ENCODE assay signal across 25 cellular contexts in the genomic region with DNA sequence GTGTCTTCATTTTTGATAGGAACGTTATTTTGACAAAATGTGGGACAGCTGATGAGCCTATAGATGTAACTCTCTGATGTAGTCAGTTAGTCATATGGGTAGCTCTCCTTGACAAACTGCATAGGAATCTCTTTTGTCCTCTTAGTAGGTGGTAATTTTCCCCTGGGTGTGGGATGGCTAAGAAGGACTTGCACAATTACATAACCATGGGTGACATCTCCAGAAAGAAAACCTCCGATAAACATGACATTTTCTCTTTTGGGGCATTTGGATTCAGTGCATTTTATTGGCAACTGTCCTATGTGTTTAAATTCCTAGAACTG. TPM values are rescaled to one million over a fixed set of nuclear protein-coding genes. Genes with fewer than 3 reads are reported as not detected.
A peak's percentile ranks its signal among the peaks of the same experiment; 100 is the strongest.
DNase-seq lines count a peak whose midpoint lies in the region; ATAC-seq, FAIRE-seq and TF ChIP-seq lines count a peak whose summit lies in the region.
"Had no signal": no experiment of that assay in that cellular context is flagged by ENCODE, and none has a peak within 500 bp of the region (broad histone marks: within the 10 kb centered on the region; RNA-seq: fewer than 3 reads in every experiment).

No MANE protein-coding gene starts in this region.

- H3K4me1 ChIP-seq in HCT116 (ENCODE audit: control insufficient read depth in 1 of 2, insufficient read depth in 2 of 2, low read length in 2 of 2) = peaks cover 3 to 6% of the 10 kb centered on the region in 2 experiments; a peak in 2 of 4 replicates
- H3K4me1 ChIP-seq in SJSA1 (replicated peaks) = peaks cover 40% of the 10 kb centered on the region
- H3K4me1 ChIP-seq in spleen = peaks cover 0 to 3% (median under 1%) of the 10 kb centered on the region in 6 donors
- no peaks in the 10 kb centered on the region for H3K4me1 ChIP-seq in OCI-LY7 (ENCODE audit: insufficient read depth, low read length, poor library complexity, severe bottlenecking)

- no peak for TF ChIP-seq CTCF in HCT116 (IDR thresholded peaks at IDR 0.05 in 2 of 3, conservative IDR thresholded peaks at IDR 0.05 in 1 of 3; ENCODE audit: borderline replicate concordance in 1 of 3, insufficient read depth in 1 of 3, low read depth in 2 of 3, low read length in 2 of 3)
- TF ChIP-seq CTCF in fibroblast of mammary gland (conservative IDR thresholded peaks at IDR 0.05; ENCODE audit: control insufficient read depth, insufficient read depth, low read depth, low read length) = no peak
- no peak for TF ChIP-seq CTCF in spleen (IDR thresholded peaks at IDR 0.05 in 8 of 11, conservative IDR thresholded peaks at IDR 0.05 in 3 of 11)
- TF ChIP-seq CTCF in GM10266 (IDR thresholded peaks at IDR 0.05; ENCODE audit: control insufficient read depth, insufficient read depth, low read depth, missing control alignments) = no peak
- no peak for TF ChIP-seq CTCF in OCI-LY7 (conservative IDR thresholded peaks at IDR 0.05; ENCODE audit: low read length)

- no peak for TF ChIP-seq POLR2A in HCT116 (IDR thresholded peaks at IDR 0.05; ENCODE audit: borderline replicate concordance, extremely low read depth, insufficient read depth, insufficient read length)
- no peak for TF ChIP-seq POLR2A in spleen (IDR thresholded peaks at IDR 0.05)

- H2AFZ ChIP-seq in HCT116 (ENCODE audit: low read depth, low read length, poor library complexity, severe bottlenecking) (peak overlapping the region; percentile 14), OCI-LY7 (ENCODE audit: low read length) (no peak overlapping the region)

- H3K36me3 ChIP-seq in HCT116 (ENCODE audit: control insufficient read depth in 1 of 2, insufficient read depth in 2 of 2, low read length in 2 of 2) (no peaks in the 10 kb centered on the region), SJSA1 (no peaks in the 10 kb centered on the region), spleen (no peaks in the 10 kb centered on the region), OCI-LY7 (ENCODE audit: insufficient read depth, low read length) (no peaks in the 10 kb centered on the region)

- H3K4me3 ChIP-seq in HCT116 (replicated peaks in 1 of 2; ENCODE audit: low read depth in 1 of 2, low read length in 2 of 2) (no peak overlapping the region), SJSA1 (no peak overlapping the region), fibroblast of mammary gland (ENCODE audit: control insufficient read depth, low read depth, low read length) (no peak overlapping the region), spleen (no peak overlapping the region), OCI-LY7 (ENCODE audit: low read depth, low read length, poor library complexity, severe bottlenecking) (no peak overlapping the region)

- H3K27me3 ChIP-seq in HCT116 (ENCODE audit: insufficient read depth, low read length) = peaks cover 25% of the 10 kb centered on the region; the same call in 1 of the 2 replicates
- H3K27me3 ChIP-seq in SJSA1 (replicated peaks) = no peaks in the 10 kb centered on the region
- peaks cover 0 to 72% (median 25%) of the 10 kb centered on the region in 7 donors for H3K27me3 ChIP-seq in spleen (replicated peaks in 1 of 7)

- DNase-seq in HCT116 (ENCODE audit: low read depth, low spot score) (no peak), SJSA1 (ENCODE audit: low read depth in 1 of 2, low spot score in 2 of 2) (peak in 1 of 2 experiments; percentile 74), fibroblast of mammary gland (ENCODE audit: low read depth) (peak; percentile 33), urothelium cell line (ENCODE audit: low spot score) (peak; percentile 20), spleen (no peak), GM10266 (ENCODE audit: extremely low spot score) (no peak), OCI-LY7 (ENCODE audit: low spot score) (no peak)
- DNase-seq: activated CD4-positive, alpha-beta T cell treated with anti-CD3 and anti-CD28 coated beads, Interleukin-2, amount 50 U/mL, for 1 hour; activated naive CD4-positive, alpha-beta T cell treated with anti-CD3 and anti-CD28 coated beads, Interleukin-2, amount 50 U/mL, for 16 hours; DMS 273 treated with DMSO at 0.1 percent for 48 hours; foreskin melanocyte; NCI-H524 treated with DMSO at 0.1 percent for 48 hours; retina; stimulated activated CD4-positive, alpha-beta T cell treated with anti-CD3 and anti-CD28 coated beads, Interleukin-12 subunit alpha, Interleukin-12 subunit beta, amount 100 ng/mL, for 4 hours; stimulated activated naive B cell treated with anti-CD40 and anti-IgM and Interleukin-4, amounts not matched to agents 10 μg/mL and 1 μg/mL and 100 μg/mL, for 72 hours had no signal

- no peak for ATAC-seq in HCT116

- H3K4me2 ChIP-seq in HCT116 (ENCODE audit: low read length) (no peak overlapping the region; the same call in 1 of the 2 replicates), OCI-LY7 (ENCODE audit: low read length) (no peak overlapping the region)

- H3K79me2 ChIP-seq in HCT116 (ENCODE audit: insufficient read depth, low read length) (no peaks in the 10 kb centered on the region), OCI-LY7 (ENCODE audit: insufficient read depth, low read depth, low read length) (no peaks in the 10 kb centered on the region)

- WGBS in spleen, 5 donors = 50 to 64% (median 59%) methylated on average over 2 of the region's 2 CpGs

- RAD21 ChIA-PET in HCT116 (lab: Charles Lee; ENCODE audit: low non-redundant PET in 1 of 2, low total read pairs in 2 of 2, uncharacterized antibody in 2 of 2, unreplicated experiment in 2 of 2) = interaction anchor here (0.7 to 2.0 kb wide), 4 partner anchors 104 to 183 kb away, joined by 4 to 7 read pairs (median 4); no protein-coding TSS in a partner anchor

- BruUV-seq in HCT116 (replicated peaks; lab: Mats Ljungman, UMichigan) (no TSS peak), OCI-LY7 (replicated peaks; lab: Mats Ljungman, UMichigan) (no TSS peak)

- H4K20me1 ChIP-seq in HCT116 (ENCODE audit: insufficient read depth) (no peaks in the 10 kb centered on the region), OCI-LY7 (ENCODE audit: insufficient read depth, low read length) (no peaks in the 10 kb centered on the region)

- POLR2A ChIA-PET in HCT116 (lab: Charles Lee) = interaction anchor here (0.6 kb wide), 1 partner anchor 747 kb away, joined by 3 read pairs; no protein-coding TSS in a partner anchor
- POLR2A ChIA-PET in OCI-LY7 (lab: Charles Lee) = no interaction called here

- no peak for FAIRE-seq in urothelium cell line (lab: Jason Lieb, UNC)

- H3K27ac ChIP-seq in HCT116 (ENCODE audit: low read depth, low read length) (no peak overlapping the region), SJSA1 (peak overlapping the region; percentile 79), spleen (no peak overlapping the region), OCI-LY7 (ENCODE audit: low read depth, low read length, poor library complexity, severe bottlenecking) (no peak overlapping the region)

- CTCF ChIA-PET in HCT116 (lab: Charles Lee) = interaction anchor here (0.8 to 7.7 kb wide), 7 partner anchors 10 to 190 kb away, joined by 3 to 305 read pairs (median 4); no protein-coding TSS in a partner anchor
- CTCF ChIA-PET in OCI-LY7 (lab: Charles Lee; ENCODE audit: unreplicated experiment) = no interaction called here

- intact Hi-C loops in HCT116 (cut with micrococcal nuclease) = loop anchor here (1.0 to 10.0 kb wide), 4 partner anchors 107 to 432 kb away; no protein-coding TSS in a partner anchor
- intact Hi-C loops in spleen (cut with DNase I; ENCODE audit: low total_unique reads) = loop anchor here (5.0 kb wide), 1 partner anchor 110 kb away; no protein-coding TSS in a partner anchor
- intact Hi-C loops in OCI-LY7 (cut with micrococcal nuclease; ENCODE audit: unreplicated experiment) = loop anchor here (2.0 kb wide), 1 partner anchor 182 kb away; no protein-coding TSS in a partner anchor

- no peaks in the 10 kb centered on the region for H3K9me2 ChIP-seq in HCT116 (ENCODE audit: insufficient read depth)
- H3K9me2 ChIP-seq in OCI-LY7 (ENCODE audit: insufficient read depth, low read length) = no peaks in the 10 kb centered on the region

- no peak for TF ChIP-seq RAD21 in HCT116 (IDR thresholded peaks at IDR 0.05; ENCODE audit: low read depth)

- H3K9ac ChIP-seq in HCT116 (ENCODE audit: low read length) = no peak overlapping the region

- no peaks in the 10 kb centered on the region for H3K9me3 ChIP-seq in HCT116 (ENCODE audit: control insufficient read depth in 1 of 2, insufficient read depth in 1 of 2, low read depth in 1 of 2, low read length in 2 of 2)
- H3K9me3 ChIP-seq in SJSA1 (replicated peaks) = peaks cover 4% of the 10 kb centered on the region; the same call in 1 of the 2 replicates
- peaks cover 0 to 49% (median 37%) of the 10 kb centered on the region in 8 donors for H3K9me3 ChIP-seq in spleen
- H3K9me3 ChIP-seq in OCI-LY7 (ENCODE audit: low read length) = no peaks in the 10 kb centered on the region

RNA-seq across cellular contexts. Expression of a gene that starts 41.8 kb away (rescaled TPM):
- not detected for total RNA-seq in HCT116 (2021; ENCODE audit: unreplicated experiment)
- polyA plus RNA-seq in HCT116 (2012) = not detected in 2 replicates
- total RNA-seq in SJSA1 (2014; rRNA removed; shearing (Covaris generic)) = not detected in 2 replicates
- total RNA-seq in spleen = not detected
- not detected for polyA plus RNA-seq in spleen
- total RNA-seq in OCI-LY7 (2014; rRNA removed; shearing (Covaris generic)) = not detected in 2 replicates
- not detected in 2 replicates for total RNA-seq in OCI-LY7 (2022)
- total RNA-seq: CD4-positive, alpha-beta memory T cell; dermis microvascular lymphatic vessel endothelial cell; epithelial cell of proximal tubule; liver; mononuclear cell; natural killer cell treated with Interleukin-12 subunit alpha and Interleukin-12 subunit beta and Interleukin-15 and Interleukin-18, amount 100 ng/mL, for 72 hours; osteocyte; temporal lobe had no signal
- polyA plus RNA-seq: CD4-positive, alpha-beta memory T cell; immature natural killer cell; liver had no signal

RNA-seq across cellular contexts. Expression of a gene that starts 41.9 kb away (rescaled TPM):
- total RNA-seq in HCT116 (2021; ENCODE audit: unreplicated experiment) (not detected), spleen (not detected), OCI-LY7 (2022) (not detected in 2 replicates)
- polyA plus RNA-seq in HCT116 (2012) = not detected in 2 replicates
- total RNA-seq in SJSA1 (2014; rRNA removed; shearing (Covaris generic)) = not detected in 2 replicates
- polyA plus RNA-seq in spleen = under 1 TPM in 2 of 3 donors, not detected in 1; 0.03 TPM
- not detected in 2 replicates for total RNA-seq in OCI-LY7 (2014; rRNA removed; shearing (Covaris generic))
- total RNA-seq: CD4-positive, alpha-beta memory T cell; dermis microvascular lymphatic vessel endothelial cell; epithelial cell of proximal tubule; G401; liver; natural killer cell treated with Interleukin-12 subunit alpha and Interleukin-12 subunit beta and Interleukin-15 and Interleukin-18, amount 100 ng/mL, for 72 hours; osteocyte had no signal
- polyA plus RNA-seq: CD4-positive, alpha-beta memory T cell; immature natural killer cell; liver had no signal

RNA-seq across cellular contexts. Expression of a gene that starts 59.8 kb away (rescaled TPM):
- total RNA-seq in HCT116 (2021; ENCODE audit: unreplicated experiment) (not detected), spleen (10 to 100 TPM in 6 of 7 donors, 1 to 10 TPM in 1; 9.1 to 97.9 (median 32.3) TPM), OCI-LY7 (2022) (not detected in 2 replicates)
- polyA plus RNA-seq in HCT116 (2012) = not detected in 2 replicates
- total RNA-seq in SJSA1 (2014; rRNA removed; shearing (Covaris generic)) = not detected in 2 replicates
- polyA plus RNA-seq in spleen = 10 to 100 TPM in 1 of 3 donors, 1 to 10 TPM in 2; 2.5 to 12.7 (median 8.9) TPM
- not detected in 2 replicates for total RNA-seq in OCI-LY7 (2014; rRNA removed; shearing (Covaris generic))
- total RNA-seq: CD4-positive, alpha-beta memory T cell; dermis microvascular lymphatic vessel endothelial cell; epithelial cell of proximal tubule; G401; mononuclear cell; natural killer cell treated with Interleukin-12 subunit alpha and Interleukin-12 subunit beta and Interleukin-15 and Interleukin-18, amount 100 ng/mL, for 72 hours; osteocyte; temporal lobe had no signal
- polyA plus RNA-seq: CD4-positive, alpha-beta memory T cell; immature natural killer cell had no signal

Comparison
In these comparisons a context has a peak if more than half of its experiments do, and no peak if none do; other contexts are left out.
1. DNase-seq: peak in fibroblast of mammary gland (single experiment) and urothelium cell line (single experiment); none in HCT116 (single experiment), spleen (single experiment), GM10266 (single experiment) and OCI-LY7 (single experiment).
2. RNA of a gene that starts 59.8 kb away (total RNA-seq): 9.1 to 97.9 TPM in spleen; not detected in HCT116 (single experiment), not detected in SJSA1 and not detected in OCI-LY7; every median in the first group is over 10 times any median in the second.